ENCODE assay signal across 5 cellular contexts in the genomic region with DNA sequence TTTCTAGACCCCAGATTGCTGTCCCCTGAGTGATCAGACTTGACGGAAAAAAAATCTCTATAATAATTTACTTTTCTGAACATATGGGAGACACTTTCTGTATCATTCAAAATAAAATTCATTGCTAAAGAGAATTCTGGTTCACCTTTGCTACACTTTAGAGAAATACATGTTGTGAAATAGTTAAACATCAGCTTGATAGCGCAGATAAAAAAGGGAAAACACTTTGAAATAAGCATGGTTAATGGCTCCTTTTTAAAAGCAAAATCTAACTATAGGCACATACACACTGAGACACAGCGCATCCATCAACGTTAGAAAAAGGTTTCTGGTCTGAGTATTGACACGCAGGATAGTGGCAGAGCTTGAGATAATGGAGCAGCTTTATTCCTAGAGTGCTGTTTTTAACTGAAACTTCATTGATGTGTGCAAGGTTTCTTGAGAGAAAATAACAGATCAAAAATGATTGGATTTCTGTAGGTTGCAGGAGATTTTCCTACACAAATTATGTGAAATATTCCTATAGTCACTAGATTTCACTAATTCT.
"Had no signal": no experiment of that assay in that cellular context is flagged by ENCODE, and none has a peak within 500 bp of the region (broad histone marks: within the 10 kb centered on the region; RNA-seq: fewer than 3 reads in every experiment).

No MANE protein-coding gene starts in this region.

- H3K27ac Mint-ChIP-seq: H9 had no signal

- ATAC-seq: K562 had no signal

- H3K4me3 ChIP-seq: GM23248, K562 had no signal

- DNase-seq: GM23248, H9, HCEC 1CT, KG1 had no signal

- H2AFZ ChIP-seq: GM23248 had no signal

- H3K9ac ChIP-seq: GM23248 had no signal

- H3K27ac ChIP-seq: GM23248 had no signal

- H3K4me3 Mint-ChIP-seq: H9 had no signal

- H3K9me3 Mint-ChIP-seq: H9 had no signal
